8 cellular contexts compared by ENCODE assay signal in the genomic region with DNA sequence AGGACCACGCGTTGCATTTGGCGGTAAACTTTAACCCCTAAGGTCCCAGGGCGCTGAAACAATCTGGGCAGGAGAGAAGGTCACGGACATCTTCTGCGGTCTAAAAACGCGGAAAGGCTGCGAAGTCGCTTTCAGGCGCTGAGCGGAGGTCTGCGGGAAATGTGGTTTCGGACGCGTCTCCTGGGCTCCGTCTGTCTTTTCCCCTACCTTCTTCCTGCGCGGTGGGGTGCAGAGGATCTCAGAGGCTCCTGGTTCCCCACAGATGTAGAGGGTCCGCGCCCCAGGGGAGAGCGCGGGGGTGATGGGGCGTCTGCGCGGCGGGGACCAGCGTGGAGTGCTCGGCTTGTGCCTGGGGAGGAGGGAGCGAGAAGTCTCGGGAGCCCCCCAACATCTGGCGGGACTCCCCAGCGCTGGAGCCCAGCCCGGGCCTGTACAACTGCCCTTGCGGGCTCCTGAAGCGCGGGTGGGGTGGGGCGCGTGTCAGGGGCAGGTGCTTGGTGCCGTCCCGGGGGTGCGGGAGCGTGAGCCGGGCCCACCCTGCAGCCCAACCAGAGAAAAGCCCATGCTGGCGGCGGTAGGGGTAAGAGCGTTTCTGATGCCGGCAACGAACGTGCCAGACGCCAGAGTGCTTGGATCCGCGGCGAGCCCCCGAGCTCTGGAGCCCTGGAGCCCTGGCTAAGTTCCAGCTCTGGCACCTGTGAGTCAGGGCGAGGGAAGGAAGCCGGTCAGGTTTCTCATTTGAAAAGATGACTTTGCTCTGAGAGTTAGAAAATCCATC. TPM values are rescaled to one million over a fixed set of nuclear protein-coding genes. Genes with fewer than 3 reads are reported as not detected.
DNase-seq lines count a peak whose midpoint lies in the region; ATAC-seq, FAIRE-seq and TF ChIP-seq lines count a peak whose summit lies in the region.

No MANE protein-coding gene starts in this region.

- peaks cover 2% of the 10 kb centered on the region for H3K36me3 Mint-ChIP-seq in activated CD4-positive, alpha-beta memory T cell treated with anti-CD3 and anti-CD28 coated beads for 36 hours
- H3K36me3 Mint-ChIP-seq in activated CD4-positive, alpha-beta memory T cell treated with anti-CD3 and anti-CD28 coated beads, Interleukin-2, amount 10 ng/mL, durations not matched to agents 7 days and 5 days (ENCODE audit: low read depth), result peaks cover 5% of the 10 kb centered on the region

- no peak for FAIRE-seq in small intestine (lab: Jason Lieb, UNC)

- TF ChIP-seq EP300 in esophagus muscularis mucosa (IDR thresholded peaks at IDR 0.05), result no peak

- no peak overlapping the region for H3K27ac Mint-ChIP-seq in activated CD4-positive, alpha-beta memory T cell treated with anti-CD3 and anti-CD28 coated beads for 36 hours
- no peak overlapping the region for H3K27ac Mint-ChIP-seq in activated CD4-positive, alpha-beta memory T cell treated with anti-CD3 and anti-CD28 coated beads, Interleukin-2, amount 10 ng/mL, durations not matched to agents 7 days and 5 days

- no peak for TF ChIP-seq POLR2A in esophagus muscularis mucosa (IDR thresholded peaks at IDR 0.05; ENCODE audit: low read depth)

- H3K27me3 ChIP-seq in esophagus muscularis mucosa (peaks cover 0 to 13% (median 0%) of the 10 kb centered on the region in 4 donors), small intestine (ENCODE audit: control insufficient read depth in 2 of 2, insufficient read depth in 2 of 2, low read length in 2 of 2) (peaks cover 0 to 4% of the 10 kb centered on the region in 2 donors)

- H3K9me3 ChIP-seq in esophagus muscularis mucosa (no peaks in the 10 kb centered on the region), small intestine (ENCODE audit: control insufficient read depth, low read depth) (no peaks in the 10 kb centered on the region)

- no peak for ATAC-seq in GM19397 (IDR thresholded peaks at IDR 0.05; ENCODE audit: unreplicated experiment)

- no peak overlapping the region for H3K4me3 Mint-ChIP-seq in activated CD4-positive, alpha-beta memory T cell treated with anti-CD3 and anti-CD28 coated beads for 36 hours
- H3K4me3 Mint-ChIP-seq in activated CD4-positive, alpha-beta memory T cell treated with anti-CD3 and anti-CD28 coated beads, Interleukin-2, amount 10 ng/mL, durations not matched to agents 7 days and 5 days, result no peak overlapping the region

- CTCF ChIA-PET in activated CD4-positive, alpha-beta memory T cell treated with anti-CD3 and anti-CD28 coated beads for 36 hours (lab: Charles Lee), result no interaction called here
- CTCF ChIA-PET in activated CD4-positive, alpha-beta memory T cell treated with anti-CD3 and anti-CD28 coated beads, Interleukin-2, amount 10 ng/mL, durations not matched to agents 7 days and 5 days (lab: Charles Lee), result interaction anchor here (1.2 kb wide), 1 partner anchor 53 kb away, joined by 3 read pairs; no protein-coding TSS in a partner anchor

- 3% methylated on average over 29 of the region's 57 CpGs for WGBS in esophagus muscularis mucosa
- WGBS in small intestine, 3 donors, result 8 to 10% (median 10%) methylated on average over 52 to 57 of the region's 57 CpGs

- H3K4me3 ChIP-seq in esophagus muscularis mucosa, result peak overlapping the region; percentile 43 to 49 (median 44)
- peak overlapping the region in 1 of 2 donors; percentile 7 for H3K4me3 ChIP-seq in small intestine (ENCODE audit: low read depth in 1 of 2, low read length in 2 of 2)

- intact Hi-C loops in activated CD4-positive, alpha-beta memory T cell treated with anti-CD3 and anti-CD28 coated beads for 36 hours (cut with micrococcal nuclease), result no loop called here
- intact Hi-C loops in esophagus muscularis mucosa (cut with DNase I), result no loop called here

- H3K27me3 Mint-ChIP-seq in activated CD4-positive, alpha-beta memory T cell treated with anti-CD3 and anti-CD28 coated beads for 36 hours, result peaks cover 29% of the 10 kb centered on the region
- peaks cover 25% of the 10 kb centered on the region for H3K27me3 Mint-ChIP-seq in activated CD4-positive, alpha-beta memory T cell treated with anti-CD3 and anti-CD28 coated beads, Interleukin-2, amount 10 ng/mL, durations not matched to agents 7 days and 5 days

- H3K9me3 Mint-ChIP-seq in activated CD4-positive, alpha-beta memory T cell treated with anti-CD3 and anti-CD28 coated beads for 36 hours, result peaks cover 9% of the 10 kb centered on the region
- peaks cover 19% of the 10 kb centered on the region for H3K9me3 Mint-ChIP-seq in activated CD4-positive, alpha-beta memory T cell treated with anti-CD3 and anti-CD28 coated beads, Interleukin-2, amount 10 ng/mL, durations not matched to agents 7 days and 5 days

- DNase-seq in activated CD4-positive, alpha-beta memory T cell treated with anti-CD3 and anti-CD28 coated beads for 36 hours, result peak; percentile 14
- DNase-seq in activated CD4-positive, alpha-beta memory T cell treated with anti-CD3 and anti-CD28 coated beads, Interleukin-2, amount 10 ng/mL, durations not matched to agents 7 days and 5 days, result no peak
- DNase-seq in NCI-H345 (lab: John Stamatoyannopoulos, UW) (peak; percentile 86), esophagus muscularis mucosa (ENCODE audit: extremely low spot score) (no peak), small intestine (peak; percentile 28)
- no peak for DNase-seq in activated CD4-positive, CD25-positive, alpha-beta regulatory T cell (lab: John Stamatoyannopoulos, UW)
- DNase-seq in central memory CD4-positive, alpha-beta T cell, result no peak

- TF ChIP-seq CTCF in esophagus muscularis mucosa (IDR thresholded peaks at IDR 0.05), result no peak

- H3K27ac ChIP-seq in esophagus muscularis mucosa (replicated peaks in 1 of 4) (no peak overlapping the region), small intestine (ENCODE audit: low read depth in 1 of 2, low read length in 1 of 2) (no peak overlapping the region)

- peaks cover 6 to 18% (median 13%) of the 10 kb centered on the region in 4 donors for H3K4me1 ChIP-seq in esophagus muscularis mucosa
- no peaks in the 10 kb centered on the region for H3K4me1 ChIP-seq in small intestine (ENCODE audit: control insufficient read depth in 2 of 2, insufficient read depth in 1 of 2, low read depth in 1 of 2, low read length in 1 of 2)

- H3K36me3 ChIP-seq in esophagus muscularis mucosa, result peaks cover 0 to 10% (median 2%) of the 10 kb centered on the region in 4 donors
- no peaks in the 10 kb centered on the region for H3K36me3 ChIP-seq in small intestine (ENCODE audit: control insufficient read depth in 2 of 2, insufficient read depth in 2 of 2, low read length in 2 of 2)

- POLR2A ChIA-PET in activated CD4-positive, alpha-beta memory T cell treated with anti-CD3 and anti-CD28 coated beads for 36 hours (lab: Charles Lee), result no interaction called here
- POLR2A ChIA-PET in activated CD4-positive, alpha-beta memory T cell treated with anti-CD3 and anti-CD28 coated beads, Interleukin-2, amount 10 ng/mL, durations not matched to agents 7 days and 5 days (lab: Charles Lee), result no interaction called here

- H3K4me1 Mint-ChIP-seq in activated CD4-positive, alpha-beta memory T cell treated with anti-CD3 and anti-CD28 coated beads for 36 hours (ENCODE audit: low read depth), result peaks cover 4% of the 10 kb centered on the region
- H3K4me1 Mint-ChIP-seq in activated CD4-positive, alpha-beta memory T cell treated with anti-CD3 and anti-CD28 coated beads, Interleukin-2, amount 10 ng/mL, durations not matched to agents 7 days and 5 days, result peaks cover 2% of the 10 kb centered on the region

RNA-seq across cellular contexts. Expression of a gene that starts 58.2 kb away (rescaled TPM):
- 1 to 10 TPM; 8.5 to 9.1 TPM for total RNA-seq in activated CD4-positive, alpha-beta memory T cell treated with anti-CD3 and anti-CD28 coated beads for 36 hours
- 10 to 100 TPM; 13.1 to 13.4 TPM for total RNA-seq in activated CD4-positive, alpha-beta memory T cell treated with anti-CD3 and anti-CD28 coated beads, Interleukin-2, amount 10 ng/mL, durations not matched to agents 7 days and 5 days
- 10 to 100 TPM; 11.4 to 15.6 (median 13.3) TPM for total RNA-seq in esophagus muscularis mucosa
- 1 to 10 TPM; 1.4 to 3.4 (median 1.8) TPM for polyA plus RNA-seq in small intestine

Comparison
In these comparisons a context has a peak if more than half of its experiments do, and no peak if none do; other contexts are left out.
1. DNase-seq: peak in activated CD4-positive, alpha-beta memory T cell treated with anti-CD3 and anti-CD28 coated beads for 36 hours (single experiment), NCI-H345 (single experiment) and small intestine (single experiment); none in activated CD4-positive, alpha-beta memory T cell treated with anti-CD3 and anti-CD28 coated beads, Interleukin-2, amount 10 ng/mL, durations not matched to agents 7 days and 5 days (single experiment), esophagus muscularis mucosa (single experiment), activated CD4-positive, CD25-positive, alpha-beta regulatory T cell (0 of 4) and central memory CD4-positive, alpha-beta T cell (single experiment).